In genomic region chr14:104886690-104887622, GRCh38 we compare ENCODE assay signal across 1 cellular context.
TF ChIP-seq lines count a peak whose summit lies in the region.

No MANE protein-coding gene starts in this region.

TF ChIP-seq in HepG2, 621 proteins besides CTCF, POLR2A, EP300 and RAD21:
- TF ChIP-seq TGIF2 (CRISPR knock-in tag; IDR thresholded peaks at IDR 0.05) (no peak), REL (CRISPR knock-in tag; conservative IDR thresholded peaks at IDR 0.05) (no peak), SIX4 (CRISPR knock-in tag; IDR thresholded peaks at IDR 0.05) (no peak), ZMYM3 (CRISPR knock-in tag; IDR thresholded peaks at IDR 0.05) (no peak), ZFP62 (CRISPR knock-in tag; IDR thresholded peaks at IDR 0.05) (no peak), ZNF280B (CRISPR knock-in tag; IDR thresholded peaks at IDR 0.05; ENCODE audit: borderline replicate concordance) (no peak), ZNF577 (CRISPR knock-in tag; IDR thresholded peaks at IDR 0.05; ENCODE audit: borderline replicate concordance, low read depth) (no peak), ELK4 (CRISPR knock-in tag; IDR thresholded peaks at IDR 0.05; ENCODE audit: borderline replicate concordance) (no peak), KAT7 (CRISPR knock-in tag; IDR thresholded peaks at IDR 0.05; ENCODE audit: borderline replicate concordance) (no peak), ZNF670 (CRISPR knock-in tag; IDR thresholded peaks at IDR 0.05; ENCODE audit: borderline replicate concordance) (no peak), ZNF333 (CRISPR knock-in tag; IDR thresholded peaks at IDR 0.05; ENCODE audit: borderline replicate concordance) (no peak), ZNF562 (CRISPR knock-in tag; IDR thresholded peaks at IDR 0.05; ENCODE audit: borderline replicate concordance) (no peak), GMEB1 (CRISPR knock-in tag; IDR thresholded peaks at IDR 0.05; ENCODE audit: borderline replicate concordance) (no peak), PRDM15 (CRISPR knock-in tag; IDR thresholded peaks at IDR 0.05) (no peak), ZNF431 (CRISPR knock-in tag; IDR thresholded peaks at IDR 0.05; ENCODE audit: borderline replicate concordance, low read depth) (no peak), ZBTB37 (CRISPR knock-in tag; IDR thresholded peaks at IDR 0.05) (no peak), ZMAT3 (CRISPR knock-in tag; conservative IDR thresholded peaks at IDR 0.05) (no peak), MAFF (IDR thresholded peaks at IDR 0.05; ENCODE audit: low read depth, low read length) (no peak)
TF ChIP-seq in HepG2: peak in this region for 0.
